Comparison of ENCODE assay signal across 24 cellular contexts in genomic region chr11:73199446-73199845, GRCh38. TPM values are rescaled to one million over a fixed set of nuclear protein-coding genes. Genes with fewer than 3 reads are reported as not detected.
DNase-seq lines count a peak whose midpoint lies in the region; ATAC-seq and TF ChIP-seq lines count a peak whose summit lies in the region.
"Had no signal": no experiment of that assay in that cellular context is flagged by ENCODE, and none has a peak within 500 bp of the region (broad histone marks: within the 10 kb centered on the region; RNA-seq: fewer than 3 reads in every experiment).

No MANE protein-coding gene starts in this region.

- H2BK12ac ChIP-seq in mesenchymal stem cell (ENCODE audit: low read length in 2 of 2), result no peak overlapping the region

- H3K9me3 ChIP-seq in left lung (no peaks in the 10 kb centered on the region), smooth muscle cell (replicated peaks; ENCODE audit: low read depth) (no peaks in the 10 kb centered on the region), mesenchymal stem cell (ENCODE audit: control insufficient read depth, low read length) (no peaks in the 10 kb centered on the region)
- H3K9me3 ChIP-seq: BE2C, Peyer's patch had no signal

- H2BK15ac ChIP-seq in mesenchymal stem cell (ENCODE audit: low read depth, poor library complexity, severe bottlenecking), result no peak overlapping the region

- no peak overlapping the region for H2AK5ac ChIP-seq in mesenchymal stem cell (ENCODE audit: low read length, severe bottlenecking)

- no peak overlapping the region for H3K9ac ChIP-seq in smooth muscle cell (ENCODE audit: low read depth)
- no peak overlapping the region for H3K9ac ChIP-seq in mesenchymal stem cell (ENCODE audit: low read length)

- no peak overlapping the region for H3K18ac ChIP-seq in mesenchymal stem cell (ENCODE audit: low read depth in 1 of 2, low read length in 2 of 2)

- H2AFZ ChIP-seq in smooth muscle cell (ENCODE audit: low read depth), result no peak overlapping the region
- no peak overlapping the region for H2AFZ ChIP-seq in mesenchymal stem cell (ENCODE audit: low read depth, low read length)

- no peak overlapping the region for H3K4ac ChIP-seq in mesenchymal stem cell (ENCODE audit: low read depth in 1 of 2, low read length in 2 of 2)

- no peak overlapping the region for H3K4me3 ChIP-seq in left lung
- H3K4me3 ChIP-seq in smooth muscle cell, result no peak overlapping the region
- H3K4me3 ChIP-seq in mesenchymal stem cell (ENCODE audit: insufficient read depth in 1 of 2, low read depth in 1 of 2, low read length in 2 of 2), result no peak overlapping the region
- H3K4me3 ChIP-seq: Peyer's patch, SK-N-MC had no signal

- H3K27ac ChIP-seq in left lung (peak overlapping the region; percentile 24 to 64), smooth muscle cell (ENCODE audit: low read depth) (peak overlapping the region; percentile 78), mesenchymal stem cell (ENCODE audit: low read length, poor library complexity, severe bottlenecking) (no peak overlapping the region)
- H3K27ac ChIP-seq: 22Rv1, SK-N-MC had no signal

- H4K8ac ChIP-seq in mesenchymal stem cell (ENCODE audit: low read length), result no peak overlapping the region

- no peak overlapping the region for H4K91ac ChIP-seq in mesenchymal stem cell (ENCODE audit: low read length)

- TF ChIP-seq CTCF in left lung (IDR thresholded peaks at IDR 0.05), result no peak
- TF ChIP-seq CTCF in smooth muscle cell (IDR thresholded peaks at IDR 0.05; ENCODE audit: borderline replicate concordance, insufficient read depth, poor library complexity, severe bottlenecking), result no peak

- H3K14ac ChIP-seq in mesenchymal stem cell (ENCODE audit: low read length in 2 of 2), result no peak overlapping the region

- H3K23ac ChIP-seq in mesenchymal stem cell (ENCODE audit: low read length in 2 of 2), result no peak overlapping the region

- H3K27me3 ChIP-seq in left lung (no peaks in the 10 kb centered on the region), smooth muscle cell (ENCODE audit: low read depth) (no peaks in the 10 kb centered on the region), mesenchymal stem cell (ENCODE audit: control insufficient read depth in 1 of 2, insufficient read depth in 1 of 2, low read length in 2 of 2) (peaks cover 0 to 4% of the 10 kb centered on the region in 2 experiments)
- H3K27me3 ChIP-seq: BE2C, Peyer's patch had no signal

- H3K4me2 ChIP-seq in smooth muscle cell (no peak overlapping the region), mesenchymal stem cell (ENCODE audit: low read length, poor library complexity, severe bottlenecking) (no peak overlapping the region)

- H3K79me1 ChIP-seq in mesenchymal stem cell (replicated peaks; ENCODE audit: low read length, poor library complexity, severe bottlenecking), result no peaks in the 10 kb centered on the region

- peak; percentile 31 for DNase-seq in activated effector memory CD4-positive, alpha-beta T cell treated with anti-CD3 and anti-CD28 coated beads, Interleukin-2, amount 50 U/mL, for 16 hours
- no peak for DNase-seq in activated effector memory CD4-positive, alpha-beta T cell treated with Interleukin-2 at 50 U/mL for 16 hours
- DNase-seq in left lung, result peak in 1 of 2 donors; percentile 11
- DNase-seq in smooth muscle cell (lab: John Stamatoyannopoulos, UW; ENCODE audit: unreplicated experiment), result no peak
- DNase-seq in mesenchymal stem cell, result no peak
- DNase-seq: BE2C, DMS53, IMR-90, KG1, NCI-H1048, NCI-H1417 treated with DMSO at 0.1 percent for 48 hours, NCI-H187, NCI-H2081 treated with DMSO at 0.1 percent for 48 hours, NCI-H2171, NCI-H226, NCI-H510A, NCI-H69, SIG-M5 had no signal

- no peaks in the 10 kb centered on the region for H3K79me2 ChIP-seq in smooth muscle cell (ENCODE audit: low read depth)

- intact Hi-C loops in left lung (cut with DNase I), result no loop called here

- 85% methylated on average over 4 of the region's 4 CpGs for WGBS in smooth muscle cell (ENCODE audit: low lambda C conversion rate)
- 31% methylated on average over 1 of the region's 4 CpGs for WGBS in mesenchymal stem cell

- H2BK120ac ChIP-seq in mesenchymal stem cell (ENCODE audit: low read depth, low read length), result no peak overlapping the region

- no peak for ATAC-seq in left lung
- no peak for ATAC-seq in HG03460 (IDR thresholded peaks at IDR 0.05; ENCODE audit: unreplicated experiment)
- ATAC-seq in HG03571 (IDR thresholded peaks at IDR 0.05; ENCODE audit: unreplicated experiment), result no peak

- peaks cover 3 to 57% of the 10 kb centered on the region in 2 donors for H3K4me1 ChIP-seq in left lung
- H3K4me1 ChIP-seq in smooth muscle cell (ENCODE audit: low read depth), result peaks cover 23% of the 10 kb centered on the region
- H3K4me1 ChIP-seq in mesenchymal stem cell (ENCODE audit: control insufficient read depth, insufficient read depth, low read depth, low read length), result peaks cover 7% of the 10 kb centered on the region

- no peak overlapping the region for H2BK5ac ChIP-seq in mesenchymal stem cell (ENCODE audit: low read depth, low read length, poor library complexity, severe bottlenecking)

- no peaks in the 10 kb centered on the region for H3K36me3 ChIP-seq in left lung
- no peaks in the 10 kb centered on the region for H3K36me3 ChIP-seq in smooth muscle cell (ENCODE audit: low read depth)
- no peaks in the 10 kb centered on the region for H3K36me3 ChIP-seq in mesenchymal stem cell (ENCODE audit: control insufficient read depth in 1 of 2, insufficient read depth in 2 of 2, low read depth in 1 of 2, low read length in 2 of 2)
- H3K36me3 ChIP-seq: BE2C, Peyer's patch had no signal

- H3F3A ChIP-seq in smooth muscle cell (ENCODE audit: low read depth), result no peaks in the 10 kb centered on the region

- H4K20me1 ChIP-seq in smooth muscle cell (ENCODE audit: low read depth), result no peaks in the 10 kb centered on the region

RNA-seq across cellular contexts. Expression of gene P2RY2, which starts 18.6 kb away (rescaled TPM):
- total RNA-seq in left lung (10 to 100 TPM in 1 of 2 donors, 1 to 10 TPM in 1; 9.3 to 10.3 TPM), smooth muscle cell (0.99 and 5.8 TPM in 2 replicates)
- polyA plus RNA-seq in smooth muscle cell, result 1.9 TPM in 1 of 2 replicates, not detected in the other
- 0.01 TPM for polyA plus RNA-seq in mesenchymal stem cell (2013, experiment 1 of 2)
- polyA plus RNA-seq in mesenchymal stem cell (2013, experiment 2 of 2), result 0.03 TPM
- total RNA-seq: G401, IMR-90 had no signal
- polyA plus RNA-seq: IMR-90 had no signal

RNA-seq across cellular contexts. Expression of gene FCHSD2, which starts 57.3 kb away (rescaled TPM):
- 10 to 100 TPM; 48.7 to 58.2 TPM for total RNA-seq in left lung
- total RNA-seq in smooth muscle cell, result 14.6 and 18.3 TPM in 2 replicates
- polyA plus RNA-seq in smooth muscle cell, result 18.8 and 24.3 TPM in 2 replicates
- polyA plus RNA-seq in mesenchymal stem cell (2013, experiment 1 of 2), result 12.8 TPM
- polyA plus RNA-seq in mesenchymal stem cell (2013, experiment 2 of 2), result 11.6 TPM
